In the genomic region with DNA sequence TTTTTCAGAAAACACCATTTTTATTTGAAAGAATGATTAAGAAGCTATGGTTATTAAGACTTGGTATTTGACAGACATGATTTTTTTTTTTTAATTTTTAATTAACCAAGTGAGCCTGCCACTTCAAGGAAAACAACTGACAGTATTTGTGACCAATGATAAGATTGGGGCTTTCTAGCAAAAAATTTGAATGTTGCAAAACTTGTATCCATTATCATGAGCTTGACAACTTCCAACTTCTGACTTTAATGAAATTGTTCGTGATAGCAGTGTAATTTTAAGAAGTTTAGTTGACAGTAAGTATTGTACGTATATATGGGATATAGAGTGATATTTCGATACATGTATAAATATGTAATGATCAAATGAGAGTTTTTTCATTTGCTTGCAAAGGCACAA, we compare ENCODE assay signal across 14 cellular contexts. TPM values are rescaled to one million over a fixed set of nuclear protein-coding genes. Genes with fewer than 3 reads are reported as not detected.
DNase-seq lines count a peak whose midpoint lies in the region; ATAC-seq and TF ChIP-seq lines count a peak whose summit lies in the region.
"Had no signal": no experiment of that assay in that cellular context is flagged by ENCODE, and none has a peak within 500 bp of the region (broad histone marks: within the 10 kb centered on the region; RNA-seq: fewer than 3 reads in every experiment).

No MANE protein-coding gene starts in this region.

- WGBS in testis, 2 donors: 26 to 30% methylated on average over 3 of the region's 3 CpGs

- H3K4me1 Mint-ChIP-seq in GM23338: peaks cover 11% of the 10 kb centered on the region; the same call in 2 of the 3 replicates
- peaks cover 11% of the 10 kb centered on the region for H3K4me1 Mint-ChIP-seq in activated naive CD8-positive, alpha-beta T cell treated with anti-CD3 and anti-CD28 coated beads, Interleukin-2, amount 10 ng/mL, durations not matched to agents 7 days and 5 days

- H2AFZ ChIP-seq in ACC112 (ENCODE audit: low read length, unreplicated experiment): peak overlapping the region; percentile 72
- H2AFZ ChIP-seq in GM23338: peak overlapping the region; percentile 77

- H3K79me2 ChIP-seq in ACC112 (ENCODE audit: control insufficient read depth, insufficient read depth, low read length, unreplicated experiment) (no peaks in the 10 kb centered on the region), GM23338 (replicated peaks; ENCODE audit: insufficient read depth) (no peaks in the 10 kb centered on the region)

- DNase-seq in GM23338 (ENCODE audit: low spot score) (no peak), mesenteric fat pad (ENCODE audit: low spot score) (no peak), testis (no peak), NCI-H345 treated with DMSO at 0.1 percent for 48 hours (lab: John Stamatoyannopoulos, UW; ENCODE audit: unreplicated experiment) (no peak)
- no peak for DNase-seq in activated naive CD8-positive, alpha-beta T cell treated with anti-CD3 and anti-CD28 coated beads, Interleukin-2, amount 10 ng/mL, durations not matched to agents 7 days and 5 days
- DNase-seq in stimulated activated CD4-positive, alpha-beta T cell treated with anti-CD3 and anti-CD28 coated beads, Interleukin-2, amount 100 ng/mL, for 24 hours: no peak
- DNase-seq: DMS153, NCI-H2029 treated with DMSO at 0.1 percent for 48 hours had no signal

- peak overlapping the region; percentile 97 for H3K4me3 Mint-ChIP-seq in GM23338
- peak overlapping the region; percentile 86 for H3K4me3 Mint-ChIP-seq in activated naive CD8-positive, alpha-beta T cell treated with anti-CD3 and anti-CD28 coated beads, Interleukin-2, amount 10 ng/mL, durations not matched to agents 7 days and 5 days

- peak overlapping the region; percentile 76; the same call in 1 of the 2 replicates for H3K9ac ChIP-seq in iPS-20b (ENCODE audit: low read depth, low read length)

- peak overlapping the region; percentile 84 for H3K4me2 ChIP-seq in GM23338

- no peak for TF ChIP-seq CTCF in GM23338 (conservative IDR thresholded peaks at IDR 0.05; ENCODE audit: low read depth in 2 of 2)
- no peak for TF ChIP-seq CTCF in testis (IDR thresholded peaks at IDR 0.05)

- H3K9me3 Mint-ChIP-seq in GM23338: peaks cover 9% of the 10 kb centered on the region
- no peaks in the 10 kb centered on the region for H3K9me3 Mint-ChIP-seq in activated naive CD8-positive, alpha-beta T cell treated with anti-CD3 and anti-CD28 coated beads, Interleukin-2, amount 10 ng/mL, durations not matched to agents 7 days and 5 days

- ATAC-seq in GM23338: no peak
- no peak for ATAC-seq in activated naive CD8-positive, alpha-beta T cell treated with anti-CD3 and anti-CD28 coated beads, Interleukin-2, amount 10 ng/mL, durations not matched to agents 7 days and 5 days (ENCODE audit: low read depth)

- H3K4me3 ChIP-seq in ACC112 (ENCODE audit: low read depth, low read length): peak overlapping the region; percentile 86
- H3K4me3 ChIP-seq in GM23338: peak overlapping the region; percentile 64
- peak overlapping the region; percentile 92 for H3K4me3 ChIP-seq in iPS-20b (ENCODE audit: low read length)
- H3K4me3 ChIP-seq in testis: peak overlapping the region in 1 of 2 donors; percentile 17

- peaks cover 14% of the 10 kb centered on the region for H3K27me3 Mint-ChIP-seq in GM23338 (ENCODE audit: insufficient read depth, low read depth, poor library complexity)
- H3K27me3 Mint-ChIP-seq in activated naive CD8-positive, alpha-beta T cell treated with anti-CD3 and anti-CD28 coated beads, Interleukin-2, amount 10 ng/mL, durations not matched to agents 7 days and 5 days: peaks cover 28% of the 10 kb centered on the region

- no peaks in the 10 kb centered on the region for H4K20me1 ChIP-seq in GM23338 (replicated peaks; ENCODE audit: insufficient read depth)

- no peaks in the 10 kb centered on the region for H3K9me2 ChIP-seq in GM23338 (ENCODE audit: insufficient read depth)

- no peaks in the 10 kb centered on the region for H3K36me3 ChIP-seq in ACC112 (ENCODE audit: insufficient read depth, low read length)
- H3K36me3 ChIP-seq in GM23338 (ENCODE audit: insufficient read depth): no peaks in the 10 kb centered on the region
- H3K36me3 ChIP-seq in iPS-20b (ENCODE audit: insufficient read depth, low read depth, low read length): no peaks in the 10 kb centered on the region
- H3K36me3 ChIP-seq in testis (ENCODE audit: low read depth, missing control alignments): no peaks in the 10 kb centered on the region

- no peak overlapping the region for H3K27ac Mint-ChIP-seq in GM23338
- H3K27ac Mint-ChIP-seq in activated naive CD8-positive, alpha-beta T cell treated with anti-CD3 and anti-CD28 coated beads, Interleukin-2, amount 10 ng/mL, durations not matched to agents 7 days and 5 days: no peak overlapping the region

- H3F3A ChIP-seq in GM23338 (replicated peaks; ENCODE audit: low read depth): no peaks in the 10 kb centered on the region

- H3K4me1 ChIP-seq in ACC112 (ENCODE audit: control insufficient read depth, insufficient read depth, low read length, unreplicated experiment): no peaks in the 10 kb centered on the region
- H3K4me1 ChIP-seq in GM23338 (ENCODE audit: insufficient read depth): peaks cover 4% of the 10 kb centered on the region; the same call in 1 of the 2 replicates
- no peaks in the 10 kb centered on the region for H3K4me1 ChIP-seq in iPS-20b (ENCODE audit: insufficient read depth, low read length)
- H3K4me1 ChIP-seq in testis: no peaks in the 10 kb centered on the region
- H3K4me1 ChIP-seq: foreskin keratinocyte had no signal

- H3K9me3 ChIP-seq in iPS-20b (ENCODE audit: insufficient read depth, low read depth, low read length) (no peaks in the 10 kb centered on the region), testis (no peaks in the 10 kb centered on the region)

- H3K36me3 Mint-ChIP-seq in GM23338 (ENCODE audit: low read depth): peaks cover 2% of the 10 kb centered on the region; the same call in 1 of the 3 replicates
- H3K36me3 Mint-ChIP-seq in activated naive CD8-positive, alpha-beta T cell treated with anti-CD3 and anti-CD28 coated beads, Interleukin-2, amount 10 ng/mL, durations not matched to agents 7 days and 5 days: no peaks in the 10 kb centered on the region

- H3K27me3 ChIP-seq in ACC112 (ENCODE audit: insufficient read depth, low read length) (peaks cover 33% of the 10 kb centered on the region), GM23338 (ENCODE audit: insufficient read depth) (no peaks in the 10 kb centered on the region), iPS-20b (ENCODE audit: insufficient read depth, low read length) (no peaks in the 10 kb centered on the region), testis (no peaks in the 10 kb centered on the region)

- TF ChIP-seq POLR2A in testis (IDR thresholded peaks at IDR 0.05): no peak

- POLR2A ChIA-PET in activated naive CD8-positive, alpha-beta T cell treated with anti-CD3 and anti-CD28 coated beads, Interleukin-2, amount 10 ng/mL, durations not matched to agents 7 days and 5 days (lab: Charles Lee): no interaction called here

- intact Hi-C loops in testis (cut with DNase I; ENCODE audit: low total_unique reads): no loop called here

- H3K27ac ChIP-seq in ACC112 (ENCODE audit: low read depth, low read length): no peak overlapping the region
- no peak overlapping the region for H3K27ac ChIP-seq in GM23338 (ENCODE audit: low read depth)
- H3K27ac ChIP-seq in iPS-20b (ENCODE audit: low read length): no peak overlapping the region
- no peak overlapping the region for H3K27ac ChIP-seq in testis
- H3K27ac ChIP-seq: foreskin keratinocyte, HL-60 had no signal

TF ChIP-seq in GM23338, 12 proteins besides CTCF, POLR2A, EP300 and RAD21 (continues in another document):
- no peak for TF ChIP-seq POLR2AphosphoS5 (IDR thresholded peaks at IDR 0.05; ENCODE audit: low read depth)
- no peak for TF ChIP-seq STAT1 (IDR thresholded peaks at IDR 0.05; ENCODE audit: unreplicated experiment)
- no peak for TF ChIP-seq EZH2phosphoT487 (IDR thresholded peaks at IDR 0.05; ENCODE audit: unreplicated experiment)
- no peak for TF ChIP-seq JUNB (IDR thresholded peaks at IDR 0.05; ENCODE audit: unreplicated experiment)
- TF ChIP-seq CREB1 (CRISPR knock-in tag; IDR thresholded peaks at IDR 0.05; ENCODE audit: low read depth): no peak
- TF ChIP-seq NANOG (IDR thresholded peaks at IDR 0.05; ENCODE audit: borderline replicate concordance): no peak
- TF ChIP-seq, protein P1, sequence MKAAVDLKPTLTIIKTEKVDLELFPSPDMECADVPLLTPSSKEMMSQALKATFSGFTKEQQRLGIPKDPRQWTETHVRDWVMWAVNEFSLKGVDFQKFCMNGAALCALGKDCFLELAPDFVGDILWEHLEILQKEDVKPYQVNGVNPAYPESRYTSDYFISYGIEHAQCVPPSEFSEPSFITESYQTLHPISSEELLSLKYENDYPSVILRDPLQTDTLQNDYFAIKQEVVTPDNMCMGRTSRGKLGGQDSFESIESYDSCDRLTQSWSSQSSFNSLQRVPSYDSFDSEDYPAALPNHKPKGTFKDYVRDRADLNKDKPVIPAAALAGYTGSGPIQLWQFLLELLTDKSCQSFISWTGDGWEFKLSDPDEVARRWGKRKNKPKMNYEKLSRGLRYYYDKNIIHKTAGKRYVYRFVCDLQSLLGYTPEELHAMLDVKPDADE (IDR thresholded peaks at IDR 0.05): no peak

RNA-seq across cellular contexts. Expression of a gene that starts 21.6 kb away (rescaled TPM):
- 0.07 TPM in 1 of 2 replicates, not detected in the other for total RNA-seq in GM23338 (2014; rRNA removed; shearing (Covaris generic))
- 0.13 TPM in 1 of 2 replicates, not detected in the other for polyA plus RNA-seq in GM23338 (2016; fragmentation: Nextera tagmentation; extraction: Ambion mirVana)
- total RNA-seq in activated naive CD8-positive, alpha-beta T cell treated with anti-CD3 and anti-CD28 coated beads, Interleukin-2, amount 10 ng/mL, durations not matched to agents 7 days and 5 days: not detected
- total RNA-seq in mesenteric fat pad: not detected
- 1 to 10 TPM; 4.2 to 5.1 TPM for total RNA-seq in testis
- polyA plus RNA-seq in testis (ENCODE audit: insufficient read depth, low read depth, low replicate concordance): 18.4 TPM
- total RNA-seq: foreskin keratinocyte, mucosa of gallbladder, ureter had no signal
- polyA plus RNA-seq: foreskin keratinocyte had no signal

RNA-seq across cellular contexts. Expression of a gene that starts 54.9 kb away (rescaled TPM):
- total RNA-seq in GM23338 (2014; rRNA removed; shearing (Covaris generic)): 12.6 and 22.5 TPM in 2 replicates
- polyA plus RNA-seq in GM23338 (2016; fragmentation: Nextera tagmentation; extraction: Ambion mirVana) (10.8 and 11.4 TPM in 2 replicates), testis (ENCODE audit: insufficient read depth, low read depth, low replicate concordance) (13.1 TPM)
- total RNA-seq in activated naive CD8-positive, alpha-beta T cell treated with anti-CD3 and anti-CD28 coated beads, Interleukin-2, amount 10 ng/mL, durations not matched to agents 7 days and 5 days: 1 to 10 TPM; 3.9 to 4.2 TPM
- total RNA-seq in mesenteric fat pad (3.5 TPM), testis (10 to 100 TPM; 11.8 to 12.5 TPM)
